ENCODE assay signal across 8 cellular contexts in the genomic region with DNA sequence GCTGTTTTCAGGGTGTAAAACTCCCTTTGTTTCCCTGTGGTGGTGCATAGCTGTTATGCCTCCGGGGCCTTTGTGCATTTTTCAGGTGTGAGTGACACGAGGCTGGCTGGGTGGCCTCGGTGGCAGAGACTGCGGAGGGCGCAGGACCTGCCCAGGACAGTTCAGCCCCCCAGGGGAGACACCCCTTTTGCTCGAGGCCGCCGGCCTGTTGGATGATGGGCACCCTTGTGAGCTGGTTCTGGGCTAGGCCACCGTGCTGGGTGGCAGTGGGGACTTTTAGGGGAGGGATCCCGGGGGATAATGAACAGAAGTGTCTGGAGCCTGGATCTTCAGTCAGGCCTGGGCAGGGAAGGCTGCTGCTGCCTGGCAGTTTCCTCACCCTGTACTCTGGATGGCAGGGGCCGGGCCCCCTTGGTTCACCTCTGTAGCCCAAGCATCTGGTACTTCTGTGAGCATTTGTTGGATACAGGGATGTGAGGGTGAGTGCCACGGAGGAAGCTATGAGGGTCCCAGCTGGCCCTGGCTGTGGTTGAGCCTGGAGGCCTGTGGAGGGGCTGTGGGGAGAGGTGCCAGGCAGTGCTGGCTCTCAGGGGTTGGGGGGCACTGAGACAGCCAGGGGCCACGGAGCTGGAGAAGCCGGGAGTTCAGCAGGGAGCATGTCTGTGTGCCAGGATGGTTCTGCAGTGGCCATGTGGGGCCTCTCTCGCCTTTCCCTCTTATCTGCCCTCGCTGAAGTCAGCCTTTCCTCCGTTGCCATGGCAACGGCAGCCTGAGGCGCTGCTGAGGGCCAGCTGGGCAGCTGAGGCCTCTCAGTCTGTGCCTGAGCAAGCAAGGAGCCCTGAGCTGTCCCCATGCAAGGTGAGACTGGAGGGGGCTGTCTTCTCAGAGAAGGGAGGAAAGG. TPM values are rescaled to one million over a fixed set of nuclear protein-coding genes. Genes with fewer than 3 reads are reported as not detected.
DNase-seq lines count a peak whose midpoint lies in the region; ATAC-seq and TF ChIP-seq lines count a peak whose summit lies in the region.

No MANE protein-coding gene starts in this region.

- no peak for TF ChIP-seq POLR2A in gastroesophageal sphincter (IDR thresholded peaks at IDR 0.05)

- no peaks in the 10 kb centered on the region for H3K9me3 ChIP-seq in CD8-positive, alpha-beta T cell (ENCODE audit: low read length)
- H3K9me3 ChIP-seq in gastroesophageal sphincter = no peaks in the 10 kb centered on the region

- no peaks in the 10 kb centered on the region for H3K27me3 ChIP-seq in dorsolateral prefrontal cortex
- no peaks in the 10 kb centered on the region for H3K27me3 ChIP-seq in CD8-positive, alpha-beta T cell (ENCODE audit: insufficient read depth, low read length)
- H3K27me3 ChIP-seq in gastroesophageal sphincter = no peaks in the 10 kb centered on the region

- WGBS in gastroesophageal sphincter (ENCODE audit: low coverage in 1 of 2), 2 donors = 40 to 50% methylated on average over 2 of the region's 19 CpGs

- no peak for TF ChIP-seq EP300 in gastroesophageal sphincter (IDR thresholded peaks at IDR 0.05)

- H3K4me3 ChIP-seq in dorsolateral prefrontal cortex (peak overlapping the region in 20 of 59 donors; percentile 17 to 69 (median 48)), gastroesophageal sphincter (no peak overlapping the region)
- no peak overlapping the region for H3K4me3 ChIP-seq in CD8-positive, alpha-beta T cell (ENCODE audit: low read depth, low read length)

- peak in 26 of 56 donors; percentile 7 to 40 (median 24) for TF ChIP-seq CTCF in dorsolateral prefrontal cortex (IDR thresholded peaks at IDR 0.05 in 54 of 56, conservative IDR thresholded peaks at IDR 0.05 in 2 of 56; ENCODE audit: low read depth in 1 of 56, partially characterized antibody in 56 of 56)
- no peak for TF ChIP-seq CTCF in neural crest cell (conservative IDR thresholded peaks at IDR 0.05)
- no peak for TF ChIP-seq CTCF in CD8-positive, alpha-beta T cell (IDR thresholded peaks at IDR 0.05)
- no peak for TF ChIP-seq CTCF in gastroesophageal sphincter (IDR thresholded peaks at IDR 0.05)

- peak overlapping the region; percentile 4 for H3K27ac Mint-ChIP-seq in neural crest cell (ENCODE audit: unreplicated experiment)
- no peak overlapping the region for H3K27ac Mint-ChIP-seq in CD8-positive, alpha-beta T cell

- peaks cover 4% of the 10 kb centered on the region for H3K27me3 Mint-ChIP-seq in neural crest cell (ENCODE audit: low read depth)
- peaks cover 10% of the 10 kb centered on the region for H3K27me3 Mint-ChIP-seq in CD8-positive, alpha-beta T cell (ENCODE audit: low read depth)

- H3K4me3 Mint-ChIP-seq in neural crest cell = peak overlapping the region; percentile 70
- no peak overlapping the region for H3K4me3 Mint-ChIP-seq in CD8-positive, alpha-beta T cell

- H3K4me1 ChIP-seq in CD8-positive, alpha-beta T cell (ENCODE audit: insufficient read depth, low read length) = no peaks in the 10 kb centered on the region
- H3K4me1 ChIP-seq in gastroesophageal sphincter = peaks cover 0 to 14% (median 0%) of the 10 kb centered on the region in 3 donors

- no peak for ATAC-seq in CD8-positive, alpha-beta T cell
- ATAC-seq in HG03442 (IDR thresholded peaks at IDR 0.05; ENCODE audit: unreplicated experiment) = no peak
- ATAC-seq in gastroesophageal sphincter = no peak

- intact Hi-C loops in dorsolateral prefrontal cortex (cut with DNase I) = loop anchor here (2.0 to 10.0 kb wide), 5 partner anchors 39 to 1293 kb away; a partner anchor contains a TSS
- intact Hi-C loops in CD8-positive, alpha-beta T cell (cut with DNase I, micrococcal nuclease) = loop anchor here in 1 of 2 experiments (10.0 kb wide), 1 partner anchor 1293 kb away; no protein-coding TSS in a partner anchor

- no peaks in the 10 kb centered on the region for H3K9me3 Mint-ChIP-seq in neural crest cell
- no peaks in the 10 kb centered on the region for H3K9me3 Mint-ChIP-seq in CD8-positive, alpha-beta T cell

- POLR2A ChIA-PET in CD8-positive, alpha-beta T cell (lab: Charles Lee) = no interaction called here

- H3K27ac ChIP-seq in dorsolateral prefrontal cortex (peak overlapping the region in 56 of 59 donors; percentile 17 to 87 (median 71)), gastroesophageal sphincter (no peak overlapping the region)
- no peak overlapping the region for H3K27ac ChIP-seq in CD8-positive, alpha-beta T cell (ENCODE audit: low read depth, low read length)

- no peaks in the 10 kb centered on the region for H3K36me3 Mint-ChIP-seq in neural crest cell (ENCODE audit: low read depth)
- no peaks in the 10 kb centered on the region for H3K36me3 Mint-ChIP-seq in CD8-positive, alpha-beta T cell

- DNase-seq in DMS53 (lab: John Stamatoyannopoulos, UW) (peak; percentile 83), NCI-H226 (peak; percentile 40), dorsolateral prefrontal cortex (peak; percentile 44 to 87 (median 80)), neural crest cell (ENCODE audit: low read depth, low spot score) (peak; percentile 72), NCI-H2171 treated with DMSO at 0.1 percent for 48 hours (lab: John Stamatoyannopoulos, UW) (no peak)
- DNase-seq in CD8-positive, alpha-beta T cell = no peak

- CTCF ChIA-PET in CD8-positive, alpha-beta T cell (lab: Charles Lee) = interaction anchor here (1.2 to 2.4 kb wide), 4 partner anchors 11 to 18 kb away, joined by 4 to 15 read pairs (median 7); no protein-coding TSS in a partner anchor

- peaks cover 48% of the 10 kb centered on the region for H3K4me1 Mint-ChIP-seq in neural crest cell
- H3K4me1 Mint-ChIP-seq in CD8-positive, alpha-beta T cell (ENCODE audit: low read depth) = peaks cover 6% of the 10 kb centered on the region

- no peaks in the 10 kb centered on the region for H3K36me3 ChIP-seq in CD8-positive, alpha-beta T cell (ENCODE audit: insufficient read depth, low read length)
- peaks cover 0 to 17% of the 10 kb centered on the region in 2 donors for H3K36me3 ChIP-seq in gastroesophageal sphincter

RNA-seq across cellular contexts. Expression of a gene that starts 49.0 kb away (rescaled TPM):
- total RNA-seq in dorsolateral prefrontal cortex (10 to 100 TPM in 41 of 120 experiments, 1 to 10 TPM in 79; 4.3 to 14.2 (median 8.7) TPM), neural crest cell (0.33 and 0.52 TPM in 2 replicates), gastroesophageal sphincter (1 to 10 TPM in 3 of 4 donors, under 1 TPM in 1; 0.64 to 4.8 (median 3.2) TPM)
- not detected for total RNA-seq in CD8-positive, alpha-beta T cell

Comparison
In these comparisons a context has a peak if more than half of its experiments do, and no peak if none do; other contexts are left out.
1. DNase-seq: peak in DMS53 (single experiment), NCI-H226 (single experiment), dorsolateral prefrontal cortex (10 of 10) and neural crest cell (single experiment); none in CD8-positive, alpha-beta T cell (0 of 7) and NCI-H2171 treated with DMSO at 0.1 percent for 48 hours (single experiment).
2. H3K27ac ChIP-seq: peak in dorsolateral prefrontal cortex (56 of 59); none in CD8-positive, alpha-beta T cell (single experiment) and gastroesophageal sphincter (0 of 4).